ENCODE assay signal across 1 cellular context in genomic region chr1:175183586-175183985, GRCh38.
TF ChIP-seq lines count a peak whose summit lies in the region.

No MANE protein-coding gene starts in this region.

TF ChIP-seq in WTC11, 78 proteins besides CTCF, POLR2A, EP300 and RAD21 (continued from another document):
- TF ChIP-seq ATF6 (CRISPR knock-in tag; IDR thresholded peaks at IDR 0.05) (no peak), ZNF317 (CRISPR knock-in tag; IDR thresholded peaks at IDR 0.05; ENCODE audit: borderline replicate concordance, low read depth) (no peak), CBFB (CRISPR knock-in tag; IDR thresholded peaks at IDR 0.05; ENCODE audit: low read depth) (no peak), GRHL2 (CRISPR knock-in tag; IDR thresholded peaks at IDR 0.05; ENCODE audit: insufficient replicate concordance, severe bottlenecking) (no peak), ZNF138 (CRISPR knock-in tag; conservative IDR thresholded peaks at IDR 0.05) (no peak), TP53 (CRISPR knock-in tag; IDR thresholded peaks at IDR 0.05) (no peak), ZNF281 (CRISPR knock-in tag; IDR thresholded peaks at IDR 0.05) (no peak), JAZF1 (CRISPR knock-in tag; IDR thresholded peaks at IDR 0.05) (no peak), KAT7 (CRISPR knock-in tag; IDR thresholded peaks at IDR 0.05; ENCODE audit: borderline replicate concordance) (no peak), RORB (CRISPR knock-in tag; IDR thresholded peaks at IDR 0.05) (no peak)
